ENCODE assay signal across 12 cellular contexts in genomic region chr5:91079037-91079436, GRCh38.
DNase-seq lines count a peak whose midpoint lies in the region; ATAC-seq and TF ChIP-seq lines count a peak whose summit lies in the region.
"Had no signal": no experiment of that assay in that cellular context is flagged by ENCODE, and none has a peak within 500 bp of the region (broad histone marks: within the 10 kb centered on the region; RNA-seq: fewer than 3 reads in every experiment).

No MANE protein-coding gene starts in this region.

- TF ChIP-seq CTCF in RWPE2 (IDR thresholded peaks at IDR 0.05; ENCODE audit: poor library complexity, severe bottlenecking) (no peak), fibroblast of villous mesenchyme (IDR thresholded peaks at IDR 0.05; ENCODE audit: insufficient read depth, low read depth, low read length) (no peak)

- no peak overlapping the region for H3K9ac ChIP-seq in skeletal muscle satellite cell (ENCODE audit: low read depth, low read length)

- H3K27ac ChIP-seq in RWPE2 (ENCODE audit: poor library complexity, severe bottlenecking), result peak overlapping the region; percentile 38

- H3K4me3 ChIP-seq in RWPE2 (ENCODE audit: severe bottlenecking), result no peak overlapping the region
- no peak overlapping the region for H3K4me3 ChIP-seq in fibroblast of villous mesenchyme (ENCODE audit: low read depth, low read length)
- H3K4me3 ChIP-seq in skeletal muscle satellite cell (ENCODE audit: low read length), result no peak overlapping the region

- H3K4me1 ChIP-seq in RWPE2 (ENCODE audit: insufficient read depth, poor library complexity, severe bottlenecking), result peaks cover 26% of the 10 kb centered on the region
- H3K4me1 ChIP-seq in skeletal muscle satellite cell (ENCODE audit: control insufficient read depth, insufficient read depth, low read length), result peaks cover 34% of the 10 kb centered on the region

- peak overlapping the region; percentile 26 for H3K4me2 ChIP-seq in skeletal muscle satellite cell (ENCODE audit: low read length)

- H3K36me3 ChIP-seq in RWPE2 (ENCODE audit: low read depth) (no peaks in the 10 kb centered on the region), skeletal muscle satellite cell (ENCODE audit: insufficient read depth, low read length) (no peaks in the 10 kb centered on the region)

- DNase-seq in H4 (ENCODE audit: low spot score) (peak; percentile 8), RWPE2 (ENCODE audit: low spot score) (no peak), fibroblast of villous mesenchyme (ENCODE audit: low read depth) (peak; percentile 24), ecto neural progenitor cell (ENCODE audit: low spot score) (no peak), D341Med (ENCODE audit: low spot score) (no peak)
- DNase-seq: activated naive CD8-positive, alpha-beta T cell treated with anti-CD3 and anti-CD28 coated beads, Interleukin-2, amount 10 ng/mL, durations not matched to agents 7 days and 5 days; DMS153; effector memory CD8-positive, alpha-beta T cell; natural killer cell; NCI-H524 treated with DMSO at 0.1 percent for 48 hours had no signal

- H3K27me3 ChIP-seq in RWPE2 (ENCODE audit: insufficient read depth, poor library complexity, severe bottlenecking), result no peaks in the 10 kb centered on the region
- H3K27me3 ChIP-seq in skeletal muscle satellite cell (ENCODE audit: control insufficient read depth, insufficient read depth, low read length), result no peaks in the 10 kb centered on the region

- peak; percentile 44; the same call in 2 of the 3 replicates for ATAC-seq in RWPE2 (ENCODE audit: low read depth)
- no peak for ATAC-seq in GM21528 (IDR thresholded peaks at IDR 0.05; ENCODE audit: low FRiP score, unreplicated experiment)
- ATAC-seq: effector memory CD8-positive, alpha-beta T cell; natural killer cell had no signal

- H3K9me3 ChIP-seq in RWPE2 (ENCODE audit: severe bottlenecking) (no peaks in the 10 kb centered on the region), skeletal muscle satellite cell (replicated peaks; ENCODE audit: low read length) (no peaks in the 10 kb centered on the region)

Comparison
In these comparisons a context has a peak if more than half of its experiments do, and no peak if none do; other contexts are left out.
1. DNase-seq: peak in H4 (single experiment) and fibroblast of villous mesenchyme (single experiment); none in RWPE2 (single experiment), ecto neural progenitor cell (single experiment) and D341Med (single experiment).